ENCODE assay signal across 34 cellular contexts in the genomic region with DNA sequence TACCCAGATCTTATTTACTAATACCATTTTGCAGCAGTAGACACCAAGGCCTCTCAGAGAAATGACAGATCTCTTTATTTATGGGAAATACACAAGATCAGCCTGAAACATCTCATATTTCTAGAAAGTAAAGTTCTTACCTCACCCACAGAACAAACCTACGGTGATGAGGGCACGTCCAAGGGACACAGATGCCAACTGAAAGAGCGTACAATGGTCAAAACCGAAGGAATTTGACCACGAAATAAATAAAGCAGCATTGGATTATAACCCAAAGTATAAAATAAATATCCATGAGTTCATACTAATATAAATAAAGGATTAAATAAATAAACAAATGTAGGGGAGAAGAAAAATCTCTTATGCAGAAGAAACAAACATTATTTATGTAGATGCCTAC.
"Had no signal": no experiment of that assay in that cellular context is flagged by ENCODE, and none has a peak within 500 bp of the region (broad histone marks: within the 10 kb centered on the region; RNA-seq: fewer than 3 reads in every experiment).

No MANE protein-coding gene starts in this region.

- ATAC-seq: activated CD4-positive, CD25-positive, alpha-beta regulatory T cell treated with anti-CD3 and anti-CD28 coated beads, Interleukin-2, amount 50 U/mL, for 24 hours; activated CD8-positive, alpha-beta memory T cell treated with anti-CD3 and anti-CD28 coated beads, Interleukin-2, amount 10 ng/mL, durations not matched to agents 7 days and 5 days; activated CD8-positive, alpha-beta T cell treated with anti-CD3 and anti-CD28 coated beads for 36 hours; activated naive CD8-positive, alpha-beta T cell treated with anti-CD3 and anti-CD28 coated beads, Interleukin-2, amount 50 U/mL, for 24 hours; body of pancreas; heart left ventricle; T-helper 17 cell had no signal

- H3K27ac ChIP-seq: adrenal gland, body of pancreas, breast epithelium, cardiac muscle cell, colonic mucosa, epithelial cell of prostate, esophagus squamous epithelium, gastrocnemius medialis, heart left ventricle, WERI-Rb-1 had no signal

- FAIRE-seq: endometrium, endothelial cell of umbilical vein had no signal

- H3K9me3 ChIP-seq: adrenal gland, body of pancreas, breast epithelium, colonic mucosa, esophagus squamous epithelium, gastrocnemius medialis had no signal

- H3K36me3 ChIP-seq: adrenal gland, breast epithelium, cardiac muscle cell, colonic mucosa, esophagus squamous epithelium, gastrocnemius medialis, heart left ventricle, WERI-Rb-1 had no signal

- H3K4me3 ChIP-seq: adrenal gland, body of pancreas, breast epithelium, cardiac muscle cell, colonic mucosa, esophagus squamous epithelium, gastrocnemius medialis, heart left ventricle had no signal

- H3K27me3 ChIP-seq: adrenal gland, body of pancreas, breast epithelium, cardiac muscle cell, colonic mucosa, esophagus squamous epithelium, gastrocnemius medialis, heart left ventricle had no signal

- H3K4me1 ChIP-seq: adrenal gland, body of pancreas, breast epithelium, colonic mucosa, esophagus squamous epithelium, gastrocnemius medialis, heart left ventricle had no signal

- DNase-seq: activated B cell treated with CpG ODN at 0.5 μM for 24 hours; activated CD4-positive, alpha-beta T cell treated with anti-CD3 and anti-CD28 coated beads for 48 hours; activated CD4-positive, alpha-beta T cell treated with anti-CD3 and anti-CD28 coated beads, Interleukin-2, amount 50 U/mL, for 1 hour; activated CD4-positive, alpha-beta T cell treated with anti-CD3 and anti-CD28 coated beads, Interleukin-2, amount 50 U/mL, for 48 hours; activated CD8-positive, alpha-beta memory T cell treated with anti-CD3 and anti-CD28 coated beads, Interleukin-2, amount 10 ng/mL, durations not matched to agents 7 days and 5 days; activated CD8-positive, alpha-beta memory T cell treated with anti-CD3 and anti-CD28 coated beads, Interleukin-2, amount 50 U/mL, for 4 hours; activated CD8-positive, alpha-beta T cell treated with anti-CD3 and anti-CD28 coated beads for 36 hours; activated effector memory CD4-positive, alpha-beta T cell treated with anti-CD3 and anti-CD28 coated beads, Interleukin-2, amount 50 U/mL, for 16 hours; activated naive CD4-positive, alpha-beta T cell treated with anti-CD3 and anti-CD28 coated beads for 36 hours; activated naive CD8-positive, alpha-beta T cell treated with anti-CD3 and anti-CD28 coated beads for 36 hours; activated naive CD8-positive, alpha-beta T cell treated with anti-CD3 and anti-CD28 coated beads, Interleukin-2, amount 50 U/mL, for 24 hours; activated T-cell treated with anti-CD3 and anti-CD28 coated beads, Interleukin-2, amount 50 U/mL, for 1 hour; activated T-cell treated with anti-CD3 and anti-CD28 coated beads, Interleukin-2, amount 50 U/mL, for 48 hours; adrenal gland; amygdala; aorta; body of pancreas; central memory CD4-positive, alpha-beta T cell; cerebellar nuclear complex; colonic mucosa; effector CD8-positive, alpha-beta T cell; esophagus squamous epithelium; gastrocnemius medialis; glutamatergic neuron; heart left ventricle; T-helper 17 cell; T1000; WERI-Rb-1 had no signal
